In genomic region chr6:4610256-4610655, GRCh38 we compare ENCODE assay signal across 12 cellular contexts.
DNase-seq lines count a peak whose midpoint lies in the region; ATAC-seq lines count a peak whose summit lies in the region.
"Had no signal": no experiment of that assay in that cellular context is flagged by ENCODE, and none has a peak within 500 bp of the region (broad histone marks: within the 10 kb centered on the region; RNA-seq: fewer than 3 reads in every experiment).

No MANE protein-coding gene starts in this region.

- peak; percentile 29 for DNase-seq in Daoy (ENCODE audit: low read depth)
- DNase-seq in astrocyte of the hippocampus (ENCODE audit: low read depth, low spot score), result peak; percentile 94
- peak; percentile 61 for DNase-seq in left cardiac atrium
- peak; percentile 29 for DNase-seq in retina
- DNase-seq in activated naive CD4-positive, alpha-beta T cell treated with anti-CD3 and anti-CD28 coated beads, Interleukin-2, amount 50 U/mL, for 72 hours (ENCODE audit: low spot score in 2 of 2), result no peak
- no peak for DNase-seq in Ammon's horn (ENCODE audit: low spot score)
- DNase-seq in SKM-1 (lab: John Stamatoyannopoulos, UW; ENCODE audit: unreplicated experiment), result no peak
- DNase-seq: CD8-positive, alpha-beta T cell; dorsolateral prefrontal cortex; NCI-H774; T-helper 17 cell had no signal

- H3K36me3 Mint-ChIP-seq in activated naive CD4-positive, alpha-beta T cell treated with anti-CD3 and anti-CD28 coated beads, Interleukin-2, amount 50 U/mL, for 72 hours, result no peaks in the 10 kb centered on the region
- H3K36me3 Mint-ChIP-seq: CD8-positive, alpha-beta T cell had no signal

- intact Hi-C loops in left cardiac atrium (cut with DNase I), result no loop called here

- H3K9me3 Mint-ChIP-seq in activated naive CD4-positive, alpha-beta T cell treated with anti-CD3 and anti-CD28 coated beads, Interleukin-2, amount 50 U/mL, for 72 hours, result peaks cover 3 to 4% of the 10 kb centered on the region in 2 donors
- H3K9me3 Mint-ChIP-seq: CD8-positive, alpha-beta T cell had no signal

- H3K27ac Mint-ChIP-seq in activated naive CD4-positive, alpha-beta T cell treated with anti-CD3 and anti-CD28 coated beads, Interleukin-2, amount 50 U/mL, for 72 hours, result no peak overlapping the region
- H3K27ac Mint-ChIP-seq: CD8-positive, alpha-beta T cell; T-helper 17 cell had no signal

- peak; percentile 50 to 54 for ATAC-seq in left cardiac atrium
- ATAC-seq in activated naive CD4-positive, alpha-beta T cell treated with anti-CD3 and anti-CD28 coated beads, Interleukin-2, amount 50 U/mL, for 72 hours, result no peak
- no peak for ATAC-seq in activated CD4-positive, CD25-positive, alpha-beta regulatory T cell treated with anti-CD3 and anti-CD28 coated beads, Interleukin-2, amount 50 U/mL, for 24 hours
- ATAC-seq: CD8-positive, alpha-beta T cell; T-helper 17 cell had no signal

Comparison
In these comparisons a context has a peak if more than half of its experiments do, and no peak if none do; other contexts are left out.
1. DNase-seq: peak in Daoy (single experiment), astrocyte of the hippocampus (single experiment), left cardiac atrium (single experiment) and retina (single experiment); none in activated naive CD4-positive, alpha-beta T cell treated with anti-CD3 and anti-CD28 coated beads, Interleukin-2, amount 50 U/mL, for 72 hours (0 of 2), Ammon's horn (single experiment) and SKM-1 (single experiment).
2. ATAC-seq: peak in left cardiac atrium (2 of 2); none in activated naive CD4-positive, alpha-beta T cell treated with anti-CD3 and anti-CD28 coated beads, Interleukin-2, amount 50 U/mL, for 72 hours (0 of 2) and activated CD4-positive, CD25-positive, alpha-beta regulatory T cell treated with anti-CD3 and anti-CD28 coated beads, Interleukin-2, amount 50 U/mL, for 24 hours (0 of 2).